In genomic region chr6:9699890-9700289, GRCh38 we compare ENCODE assay signal across 1 cellular context.
TF ChIP-seq lines count a peak whose summit lies in the region.

No MANE protein-coding gene starts in this region.

TF ChIP-seq in GM12878, 131 proteins besides CTCF, POLR2A, EP300 and RAD21 (continued from another document):
- no peak for TF ChIP-seq REST (IDR thresholded peaks at IDR 0.05; ENCODE audit: low read depth, low read length)
